Comparison of ENCODE assay signal across 2 cellular contexts in the genomic region with DNA sequence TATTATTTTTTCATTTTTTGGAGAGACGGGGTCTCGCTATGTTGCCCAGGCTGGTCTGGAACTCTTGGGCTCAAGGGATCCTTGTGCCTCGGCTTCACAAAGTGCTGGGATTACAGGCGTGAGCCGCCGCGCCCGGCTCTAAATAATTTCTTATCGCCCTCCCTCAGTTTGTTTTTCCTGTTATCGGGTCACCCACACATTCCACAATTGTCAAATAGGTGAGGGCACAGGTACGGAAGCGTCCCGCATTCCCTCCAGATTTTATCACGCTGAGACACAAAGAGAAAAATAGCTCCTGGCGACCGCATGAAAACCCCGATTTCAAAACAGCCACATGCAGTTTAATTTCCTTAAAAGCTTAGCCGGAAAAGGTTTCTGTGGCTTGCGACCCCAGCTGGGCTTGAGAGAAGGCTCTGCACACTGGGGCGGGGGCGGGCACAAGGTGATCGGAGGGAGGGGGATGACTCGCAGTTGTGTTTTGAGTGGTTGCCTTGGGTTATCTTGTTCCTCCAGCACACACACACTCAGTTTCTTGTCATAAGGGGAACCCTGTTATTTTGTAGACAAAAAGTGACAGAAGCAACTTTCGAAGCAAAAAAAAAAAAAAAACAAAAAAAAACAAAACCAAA.
TF ChIP-seq lines count a peak whose summit lies in the region.

No MANE protein-coding gene starts in this region.

TF ChIP-seq in GM23338, 12 proteins besides CTCF, POLR2A, EP300 and RAD21:
- TF ChIP-seq POLR2AphosphoS5 (IDR thresholded peaks at IDR 0.05; ENCODE audit: low read depth) (peak; percentile 6; the same call in 1 of the 2 replicates), EZH2phosphoT487 (IDR thresholded peaks at IDR 0.05; ENCODE audit: unreplicated experiment) (no peak)

TF ChIP-seq in H1, 55 proteins besides CTCF, POLR2A, EP300 and RAD21:
- TF ChIP-seq, protein P1, sequence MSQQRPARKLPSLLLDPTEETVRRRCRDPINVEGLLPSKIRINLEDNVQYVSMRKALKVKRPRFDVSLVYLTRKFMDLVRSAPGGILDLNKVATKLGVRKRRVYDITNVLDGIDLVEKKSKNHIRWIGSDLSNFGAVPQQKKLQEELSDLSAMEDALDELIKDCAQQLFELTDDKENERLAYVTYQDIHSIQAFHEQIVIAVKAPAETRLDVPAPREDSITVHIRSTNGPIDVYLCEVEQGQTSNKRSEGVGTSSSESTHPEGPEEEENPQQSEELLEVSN (IDR thresholded peaks at IDR 0.05) = 0 out of 2 replicates have a peak, but pooled peaks have one; percentile 10
- TF ChIP-seq KDM1A (IDR thresholded peaks at IDR 0.05; ENCODE audit: borderline replicate concordance, low read length) (peak; percentile 81), SP1 (IDR thresholded peaks at IDR 0.05; ENCODE audit: low read depth, low read length) (no peak), EGR1 (IDR thresholded peaks at IDR 0.05; ENCODE audit: borderline replicate concordance, low read depth, low read length) (0 out of 2 replicates have a peak, but pooled peaks have one; percentile 38), SAP30 (IDR thresholded peaks at IDR 0.05; ENCODE audit: insufficient read depth, insufficient replicate concordance, low read length) (no peak)
